In the genomic region with DNA sequence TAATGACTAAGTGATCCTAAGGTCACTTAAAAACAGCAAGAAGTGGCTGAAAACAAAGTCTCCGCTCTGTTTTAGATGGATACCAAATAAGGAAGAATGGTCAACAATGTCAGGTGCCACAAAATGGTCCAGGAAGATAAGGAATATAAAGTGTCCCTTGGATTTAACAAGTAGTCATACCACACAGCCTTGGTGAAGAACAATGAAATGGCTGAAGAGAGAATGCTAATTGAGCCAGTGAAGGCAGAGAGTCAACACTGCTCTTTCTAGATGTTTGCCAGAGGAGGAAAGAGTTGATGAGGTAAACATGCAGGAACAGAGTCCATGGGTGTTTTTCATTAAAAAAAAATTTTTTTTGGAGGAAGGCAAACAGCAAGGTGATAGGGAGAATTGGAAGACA, we compare ENCODE assay signal across 1 cellular context.
TF ChIP-seq lines count a peak whose summit lies in the region.

No MANE protein-coding gene starts in this region.

TF ChIP-seq in HepG2, 621 proteins besides CTCF, POLR2A, EP300 and RAD21 (continued from another document and continues in another):
- TF ChIP-seq, protein P1, sequence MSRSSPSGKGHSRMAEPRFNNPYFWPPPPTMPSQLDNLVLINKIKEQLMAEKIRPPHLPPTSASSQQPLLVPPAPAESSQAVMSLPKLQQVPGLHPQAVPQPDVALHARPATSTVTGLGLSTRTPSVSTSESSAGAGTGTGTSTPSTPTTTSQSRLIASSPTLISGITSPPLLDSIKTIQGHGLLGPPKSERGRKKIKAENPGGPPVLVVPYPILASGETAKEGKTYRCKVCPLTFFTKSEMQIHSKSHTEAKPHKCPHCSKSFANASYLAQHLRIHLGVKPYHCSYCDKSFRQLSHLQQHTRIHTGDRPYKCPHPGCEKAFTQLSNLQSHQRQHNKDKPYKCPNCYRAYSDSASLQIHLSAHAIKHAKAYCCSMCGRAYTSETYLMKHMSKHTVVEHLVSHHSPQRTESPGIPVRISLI (CRISPR knock-in tag; IDR thresholded peaks at IDR 0.05; ENCODE audit: borderline replicate concordance) = peak; percentile 81; the same call in 1 of the 2 replicates
- no peak for TF ChIP-seq ZNF230 (CRISPR knock-in tag; IDR thresholded peaks at IDR 0.05)
- no peak for TF ChIP-seq REL (CRISPR knock-in tag; conservative IDR thresholded peaks at IDR 0.05)
- TF ChIP-seq MXI1 (IDR thresholded peaks at IDR 0.05; ENCODE audit: borderline replicate concordance, low read depth, low read length) = no peak
- TF ChIP-seq KDM3A (CRISPR knock-in tag; IDR thresholded peaks at IDR 0.05; ENCODE audit: low read depth) = no peak
- TF ChIP-seq ZFP82 (CRISPR knock-in tag; IDR thresholded peaks at IDR 0.05; ENCODE audit: borderline replicate concordance) = no peak
- TF ChIP-seq, protein P2, sequence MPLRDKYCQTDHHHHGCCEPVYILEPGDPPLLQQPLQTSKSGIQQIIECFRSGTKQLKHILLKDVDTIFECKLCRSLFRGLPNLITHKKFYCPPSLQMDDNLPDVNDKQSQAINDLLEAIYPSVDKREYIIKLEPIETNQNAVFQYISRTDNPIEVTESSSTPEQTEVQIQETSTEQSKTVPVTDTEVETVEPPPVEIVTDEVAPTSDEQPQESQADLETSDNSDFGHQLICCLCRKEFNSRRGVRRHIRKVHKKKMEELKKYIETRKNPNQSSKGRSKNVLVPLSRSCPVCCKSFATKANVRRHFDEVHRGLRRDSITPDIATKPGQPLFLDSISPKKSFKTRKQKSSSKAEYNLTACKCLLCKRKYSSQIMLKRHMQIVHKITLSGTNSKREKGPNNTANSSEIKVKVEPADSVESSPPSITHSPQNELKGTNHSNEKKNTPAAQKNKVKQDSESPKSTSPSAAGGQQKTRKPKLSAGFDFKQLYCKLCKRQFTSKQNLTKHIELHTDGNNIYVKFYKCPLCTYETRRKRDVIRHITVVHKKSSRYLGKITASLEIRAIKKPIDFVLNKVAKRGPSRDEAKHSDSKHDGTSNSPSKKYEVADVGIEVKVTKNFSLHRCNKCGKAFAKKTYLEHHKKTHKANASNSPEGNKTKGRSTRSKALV (CRISPR knock-in tag; IDR thresholded peaks at IDR 0.05) = no peak
- no peak for TF ChIP-seq ZNF816 (CRISPR knock-in tag; IDR thresholded peaks at IDR 0.05; ENCODE audit: borderline replicate concordance)
- no peak for TF ChIP-seq ARNTL (CRISPR knock-in tag; IDR thresholded peaks at IDR 0.05)
- TF ChIP-seq HES4 (CRISPR knock-in tag; IDR thresholded peaks at IDR 0.05; ENCODE audit: borderline replicate concordance) = no peak
- TF ChIP-seq SMC3 (IDR thresholded peaks at IDR 0.05; ENCODE audit: low read length) = no peak
- TF ChIP-seq ZNF136 (CRISPR knock-in tag; IDR thresholded peaks at IDR 0.05; ENCODE audit: low read depth) = no peak
- TF ChIP-seq TAF15 (IDR thresholded peaks at IDR 0.05; ENCODE audit: low read depth, low read length, poor library complexity, severe bottlenecking) = no peak
- TF ChIP-seq TSC22D2 (CRISPR knock-in tag; IDR thresholded peaks at IDR 0.05; ENCODE audit: borderline replicate concordance) = no peak
- TF ChIP-seq GFI1 (CRISPR knock-in tag; IDR thresholded peaks at IDR 0.05; ENCODE audit: borderline replicate concordance) = no peak
- no peak for TF ChIP-seq CBX1 (IDR thresholded peaks at IDR 0.05; ENCODE audit: low read depth)
- TF ChIP-seq GABPA (IDR thresholded peaks at IDR 0.05; ENCODE audit: low read depth, low read length) = no peak
- TF ChIP-seq GABPA (CRISPR knock-in tag; IDR thresholded peaks at IDR 0.05; ENCODE audit: low read depth) = no peak
- TF ChIP-seq, protein P3, sequence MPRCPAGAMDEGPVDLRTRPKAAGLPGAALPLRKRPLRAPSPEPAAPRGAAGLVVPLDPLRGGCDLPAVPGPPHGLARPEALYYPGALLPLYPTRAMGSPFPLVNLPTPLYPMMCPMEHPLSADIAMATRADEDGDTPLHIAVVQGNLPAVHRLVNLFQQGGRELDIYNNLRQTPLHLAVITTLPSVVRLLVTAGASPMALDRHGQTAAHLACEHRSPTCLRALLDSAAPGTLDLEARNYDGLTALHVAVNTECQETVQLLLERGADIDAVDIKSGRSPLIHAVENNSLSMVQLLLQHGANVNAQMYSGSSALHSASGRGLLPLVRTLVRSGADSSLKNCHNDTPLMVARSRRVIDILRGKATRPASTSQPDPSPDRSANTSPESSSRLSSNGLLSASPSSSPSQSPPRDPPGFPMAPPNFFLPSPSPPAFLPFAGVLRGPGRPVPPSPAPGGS (CRISPR knock-in tag; IDR thresholded peaks at IDR 0.05) = no peak
- TF ChIP-seq ZSCAN29 (CRISPR knock-in tag; conservative IDR thresholded peaks at IDR 0.05) = no peak
- no peak for TF ChIP-seq MAF1 (CRISPR knock-in tag; IDR thresholded peaks at IDR 0.05; ENCODE audit: borderline replicate concordance)
- no peak for TF ChIP-seq ARHGAP35 (CRISPR knock-in tag; IDR thresholded peaks at IDR 0.05; ENCODE audit: borderline replicate concordance)
- 0 out of 2 replicates have a peak, but pooled peaks have one; percentile 17 for TF ChIP-seq MIER3 (CRISPR knock-in tag; IDR thresholded peaks at IDR 0.05; ENCODE audit: borderline replicate concordance)
- TF ChIP-seq ZFP37 (CRISPR knock-in tag; IDR thresholded peaks at IDR 0.05; ENCODE audit: borderline replicate concordance) = no peak
- no peak for TF ChIP-seq ZNF782 (CRISPR knock-in tag; IDR thresholded peaks at IDR 0.05; ENCODE audit: borderline replicate concordance)
- TF ChIP-seq, protein P4, sequence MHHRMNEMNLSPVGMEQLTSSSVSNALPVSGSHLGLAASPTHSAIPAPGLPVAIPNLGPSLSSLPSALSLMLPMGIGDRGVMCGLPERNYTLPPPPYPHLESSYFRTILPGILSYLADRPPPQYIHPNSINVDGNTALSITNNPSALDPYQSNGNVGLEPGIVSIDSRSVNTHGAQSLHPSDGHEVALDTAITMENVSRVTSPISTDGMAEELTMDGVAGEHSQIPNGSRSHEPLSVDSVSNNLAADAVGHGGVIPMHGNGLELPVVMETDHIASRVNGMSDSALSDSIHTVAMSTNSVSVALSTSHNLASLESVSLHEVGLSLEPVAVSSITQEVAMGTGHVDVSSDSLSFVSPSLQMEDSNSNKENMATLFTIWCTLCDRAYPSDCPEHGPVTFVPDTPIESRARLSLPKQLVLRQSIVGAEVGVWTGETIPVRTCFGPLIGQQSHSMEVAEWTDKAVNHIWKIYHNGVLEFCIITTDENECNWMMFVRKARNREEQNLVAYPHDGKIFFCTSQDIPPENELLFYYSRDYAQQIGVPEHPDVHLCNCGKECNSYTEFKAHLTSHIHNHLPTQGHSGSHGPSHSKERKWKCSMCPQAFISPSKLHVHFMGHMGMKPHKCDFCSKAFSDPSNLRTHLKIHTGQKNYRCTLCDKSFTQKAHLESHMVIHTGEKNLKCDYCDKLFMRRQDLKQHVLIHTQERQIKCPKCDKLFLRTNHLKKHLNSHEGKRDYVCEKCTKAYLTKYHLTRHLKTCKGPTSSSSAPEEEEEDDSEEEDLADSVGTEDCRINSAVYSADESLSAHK (CRISPR knock-in tag; IDR thresholded peaks at IDR 0.05; ENCODE audit: borderline replicate concordance) = no peak
- TF ChIP-seq, protein P5, sequence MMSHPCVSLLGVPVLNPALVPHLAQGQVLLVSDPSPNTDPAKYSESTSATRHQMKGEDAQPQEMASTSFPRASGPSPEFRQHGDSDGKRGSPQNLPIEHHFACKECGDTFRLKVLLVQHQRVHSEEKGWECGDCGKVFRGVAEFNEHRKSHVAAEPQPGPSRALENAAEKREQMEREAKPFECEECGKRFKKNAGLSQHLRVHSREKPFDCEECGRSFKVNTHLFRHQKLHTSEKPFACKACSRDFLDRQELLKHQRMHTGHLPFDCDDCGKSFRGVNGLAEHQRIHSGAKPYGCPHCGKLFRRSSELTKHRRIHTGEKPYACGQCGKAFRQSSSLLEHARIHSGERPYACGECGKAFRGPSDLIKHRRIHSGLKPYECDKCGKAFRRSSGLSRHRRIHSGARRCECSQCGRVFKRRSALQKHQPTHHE (CRISPR knock-in tag; IDR thresholded peaks at IDR 0.05; ENCODE audit: borderline replicate concordance) = no peak
- TF ChIP-seq, protein P6, sequence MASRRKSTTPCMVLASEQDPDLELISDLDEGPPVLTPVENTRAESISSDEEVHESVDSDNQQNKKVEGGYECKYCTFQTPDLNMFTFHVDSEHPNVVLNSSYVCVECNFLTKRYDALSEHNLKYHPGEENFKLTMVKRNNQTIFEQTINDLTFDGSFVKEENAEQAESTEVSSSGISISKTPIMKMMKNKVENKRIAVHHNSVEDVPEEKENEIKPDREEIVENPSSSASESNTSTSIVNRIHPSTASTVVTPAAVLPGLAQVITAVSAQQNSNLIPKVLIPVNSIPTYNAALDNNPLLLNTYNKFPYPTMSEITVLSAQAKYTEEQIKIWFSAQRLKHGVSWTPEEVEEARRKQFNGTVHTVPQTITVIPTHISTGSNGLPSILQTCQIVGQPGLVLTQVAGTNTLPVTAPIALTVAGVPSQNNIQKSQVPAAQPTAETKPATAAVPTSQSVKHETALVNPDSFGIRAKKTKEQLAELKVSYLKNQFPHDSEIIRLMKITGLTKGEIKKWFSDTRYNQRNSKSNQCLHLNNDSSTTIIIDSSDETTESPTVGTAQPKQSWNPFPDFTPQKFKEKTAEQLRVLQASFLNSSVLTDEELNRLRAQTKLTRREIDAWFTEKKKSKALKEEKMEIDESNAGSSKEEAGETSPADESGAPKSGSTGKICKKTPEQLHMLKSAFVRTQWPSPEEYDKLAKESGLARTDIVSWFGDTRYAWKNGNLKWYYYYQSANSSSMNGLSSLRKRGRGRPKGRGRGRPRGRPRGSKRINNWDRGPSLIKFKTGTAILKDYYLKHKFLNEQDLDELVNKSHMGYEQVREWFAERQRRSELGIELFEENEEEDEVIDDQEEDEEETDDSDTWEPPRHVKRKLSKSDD (CRISPR knock-in tag; IDR thresholded peaks at IDR 0.05; ENCODE audit: low read depth) = no peak
- TF ChIP-seq ZNF205 (CRISPR knock-in tag; IDR thresholded peaks at IDR 0.05) = no peak
- no peak for TF ChIP-seq ZNF703 (CRISPR knock-in tag; IDR thresholded peaks at IDR 0.05; ENCODE audit: borderline replicate concordance)
- TF ChIP-seq MTF1 (CRISPR knock-in tag; IDR thresholded peaks at IDR 0.05) = no peak
- no peak for TF ChIP-seq HOXD1 (CRISPR knock-in tag; IDR thresholded peaks at IDR 0.05)
- TF ChIP-seq ZNF33A (CRISPR knock-in tag; IDR thresholded peaks at IDR 0.05; ENCODE audit: borderline replicate concordance) = no peak
- TF ChIP-seq NR2F1 (CRISPR knock-in tag; IDR thresholded peaks at IDR 0.05) = no peak
- TF ChIP-seq GATAD2A (CRISPR knock-in tag; IDR thresholded peaks at IDR 0.05) = peak; percentile 51; the same call in 1 of the 2 replicates
- no peak for TF ChIP-seq ZNF562 (CRISPR knock-in tag; IDR thresholded peaks at IDR 0.05; ENCODE audit: borderline replicate concordance)
- TF ChIP-seq HCFC1 (IDR thresholded peaks at IDR 0.05; ENCODE audit: low read depth, low read length) = no peak
- TF ChIP-seq, protein P7, sequence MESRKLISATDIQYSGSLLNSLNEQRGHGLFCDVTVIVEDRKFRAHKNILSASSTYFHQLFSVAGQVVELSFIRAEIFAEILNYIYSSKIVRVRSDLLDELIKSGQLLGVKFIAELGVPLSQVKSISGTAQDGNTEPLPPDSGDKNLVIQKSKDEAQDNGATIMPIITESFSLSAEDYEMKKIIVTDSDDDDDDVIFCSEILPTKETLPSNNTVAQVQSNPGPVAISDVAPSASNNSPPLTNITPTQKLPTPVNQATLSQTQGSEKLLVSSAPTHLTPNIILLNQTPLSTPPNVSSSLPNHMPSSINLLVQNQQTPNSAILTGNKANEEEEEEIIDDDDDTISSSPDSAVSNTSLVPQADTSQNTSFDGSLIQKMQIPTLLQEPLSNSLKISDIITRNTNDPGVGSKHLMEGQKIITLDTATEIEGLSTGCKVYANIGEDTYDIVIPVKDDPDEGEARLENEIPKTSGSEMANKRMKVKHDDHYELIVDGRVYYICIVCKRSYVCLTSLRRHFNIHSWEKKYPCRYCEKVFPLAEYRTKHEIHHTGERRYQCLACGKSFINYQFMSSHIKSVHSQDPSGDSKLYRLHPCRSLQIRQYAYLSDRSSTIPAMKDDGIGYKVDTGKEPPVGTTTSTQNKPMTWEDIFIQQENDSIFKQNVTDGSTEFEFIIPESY (CRISPR knock-in tag; IDR thresholded peaks at IDR 0.05) = no peak
- no peak for TF ChIP-seq SALL2 (CRISPR knock-in tag; IDR thresholded peaks at IDR 0.05)
- TF ChIP-seq, protein P8, sequence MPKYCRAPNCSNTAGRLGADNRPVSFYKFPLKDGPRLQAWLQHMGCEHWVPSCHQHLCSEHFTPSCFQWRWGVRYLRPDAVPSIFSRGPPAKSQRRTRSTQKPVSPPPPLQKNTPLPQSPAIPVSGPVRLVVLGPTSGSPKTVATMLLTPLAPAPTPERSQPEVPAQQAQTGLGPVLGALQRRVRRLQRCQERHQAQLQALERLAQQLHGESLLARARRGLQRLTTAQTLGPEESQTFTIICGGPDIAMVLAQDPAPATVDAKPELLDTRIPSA (CRISPR knock-in tag; IDR thresholded peaks at IDR 0.05; ENCODE audit: borderline replicate concordance) = no peak
- TF ChIP-seq CHCHD3 (CRISPR knock-in tag; IDR thresholded peaks at IDR 0.05) = no peak
- TF ChIP-seq ZNF850 (CRISPR knock-in tag; conservative IDR thresholded peaks at IDR 0.05) = no peak
- TF ChIP-seq, protein P9, sequence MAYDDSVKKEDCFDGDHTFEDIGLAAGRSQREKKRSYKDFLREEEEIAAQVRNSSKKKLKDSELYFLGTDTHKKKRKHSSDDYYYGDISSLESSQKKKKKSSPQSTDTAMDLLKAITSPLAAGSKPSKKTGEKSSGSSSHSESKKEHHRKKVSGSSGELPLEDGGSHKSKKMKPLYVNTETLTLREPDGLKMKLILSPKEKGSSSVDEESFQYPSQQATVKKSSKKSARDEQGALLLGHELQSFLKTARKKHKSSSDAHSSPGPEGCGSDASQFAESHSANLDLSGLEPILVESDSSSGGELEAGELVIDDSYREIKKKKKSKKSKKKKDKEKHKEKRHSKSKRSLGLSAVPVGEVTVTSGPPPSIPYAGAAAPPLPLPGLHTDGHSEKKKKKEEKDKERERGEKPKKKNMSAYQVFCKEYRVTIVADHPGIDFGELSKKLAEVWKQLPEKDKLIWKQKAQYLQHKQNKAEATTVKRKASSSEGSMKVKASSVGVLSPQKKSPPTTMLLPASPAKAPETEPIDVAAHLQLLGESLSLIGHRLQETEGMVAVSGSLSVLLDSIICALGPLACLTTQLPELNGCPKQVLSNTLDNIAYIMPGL (CRISPR knock-in tag; IDR thresholded peaks at IDR 0.05; ENCODE audit: borderline replicate concordance in 1 of 2, low read depth in 1 of 2) = no peak
- TF ChIP-seq DNMT3B (CRISPR knock-in tag; conservative IDR thresholded peaks at IDR 0.05) = no peak
- no peak for TF ChIP-seq WIZ (CRISPR knock-in tag; IDR thresholded peaks at IDR 0.05)
- TF ChIP-seq, protein P10, sequence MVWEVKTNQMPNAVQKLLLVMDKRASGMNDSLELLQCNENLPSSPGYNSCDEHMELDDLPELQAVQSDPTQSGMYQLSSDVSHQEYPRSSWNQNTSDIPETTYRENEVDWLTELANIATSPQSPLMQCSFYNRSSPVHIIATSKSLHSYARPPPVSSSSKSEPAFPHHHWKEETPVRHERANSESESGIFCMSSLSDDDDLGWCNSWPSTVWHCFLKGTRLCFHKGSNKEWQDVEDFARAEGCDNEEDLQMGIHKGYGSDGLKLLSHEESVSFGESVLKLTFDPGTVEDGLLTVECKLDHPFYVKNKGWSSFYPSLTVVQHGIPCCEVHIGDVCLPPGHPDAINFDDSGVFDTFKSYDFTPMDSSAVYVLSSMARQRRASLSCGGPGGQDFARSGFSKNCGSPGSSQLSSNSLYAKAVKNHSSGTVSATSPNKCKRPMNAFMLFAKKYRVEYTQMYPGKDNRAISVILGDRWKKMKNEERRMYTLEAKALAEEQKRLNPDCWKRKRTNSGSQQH (CRISPR knock-in tag; IDR thresholded peaks at IDR 0.05; ENCODE audit: low read depth) = no peak
- no peak for TF ChIP-seq ZNF432 (CRISPR knock-in tag; IDR thresholded peaks at IDR 0.05; ENCODE audit: borderline replicate concordance)
- TF ChIP-seq, protein P11, sequence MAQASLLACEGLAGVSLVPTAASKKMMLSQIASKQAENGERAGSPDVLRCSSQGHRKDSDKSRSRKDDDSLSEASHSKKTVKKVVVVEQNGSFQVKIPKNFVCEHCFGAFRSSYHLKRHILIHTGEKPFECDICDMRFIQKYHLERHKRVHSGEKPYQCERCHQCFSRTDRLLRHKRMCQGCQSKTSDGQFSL (CRISPR knock-in tag; IDR thresholded peaks at IDR 0.05) = no peak
